ENCODE assay signal across 1 cellular context in genomic region chr17:28553000-28553505, GRCh38.
TF ChIP-seq lines count a peak whose summit lies in the region.

No MANE protein-coding gene starts in this region.

TF ChIP-seq in IMR-90, 13 proteins besides CTCF, POLR2A, EP300 and RAD21:
- TF ChIP-seq CEBPB (IDR thresholded peaks at IDR 0.05; ENCODE audit: low read depth, low read length) (no peak), SMC3 (IDR thresholded peaks at IDR 0.05; ENCODE audit: low read depth, low read length) (no peak), NFE2L2 (IDR thresholded peaks at IDR 0.05; ENCODE audit: low read depth, low read length) (no peak)
